1 cellular context compared by ENCODE assay signal in genomic region chrX:19422661-19423060, GRCh38.
TF ChIP-seq lines count a peak whose summit lies in the region.
"Not testable (repeated sequence)": the region's sequence is repeated elsewhere in the genome, so short reads cannot be mapped to it uniquely, and the experiment has no call there.

No MANE protein-coding gene starts in this region.

- CTCF ChIA-PET in HEK293 (lab: Yijun Ruan, JAX), result not testable (repeated sequence)

- H3K36me3 ChIP-seq in HEK293 (ENCODE audit: control insufficient read depth in 2 of 2, insufficient read depth in 1 of 2, low read length in 2 of 2), result peaks cover 0 to 16% of the 10 kb centered on the region in 2 experiments; a peak in 2 of 3 replicates

- not testable (repeated sequence) for H3K4me1 ChIP-seq in HEK293 (ENCODE audit: control insufficient read depth, insufficient read depth, low read length)

- not testable (repeated sequence) for H3K27ac ChIP-seq in HEK293 (ENCODE audit: extremely low read depth, low read depth, low read length)

- not testable (repeated sequence) for H3K9me3 ChIP-seq in HEK293 (ENCODE audit: control insufficient read depth, insufficient read depth, low read depth, low read length)

- not testable (repeated sequence) for H3K4me3 ChIP-seq in HEK293 (ENCODE audit: low read depth, low read length)

- POLR2A ChIA-PET in HEK293 (lab: Yijun Ruan, JAX), result not testable (repeated sequence)

- not testable (repeated sequence) for TF ChIP-seq CTCF in HEK293 (tag by site-specific recombination; IDR thresholded peaks at IDR 0.05)

TF ChIP-seq in HEK293, 187 proteins besides CTCF, POLR2A, EP300 and RAD21:
- TF ChIP-seq SCRT2 (tag by site-specific recombination; IDR thresholded peaks at IDR 0.05) (0 out of 2 replicates have a peak, but pooled peaks have one; percentile 1), ZNF146 (tag by site-specific recombination; IDR thresholded peaks at IDR 0.05) (peak; percentile 92), ZNF580 (tag by site-specific recombination; IDR thresholded peaks at IDR 0.05) (0 out of 2 replicates have a peak, but pooled peaks have one; percentile 17)
TF ChIP-seq in HEK293: peak in this region for 3; not testable (repeated sequence) for 184.
